Comparison of ENCODE assay signal across 10 cellular contexts in the genomic region with DNA sequence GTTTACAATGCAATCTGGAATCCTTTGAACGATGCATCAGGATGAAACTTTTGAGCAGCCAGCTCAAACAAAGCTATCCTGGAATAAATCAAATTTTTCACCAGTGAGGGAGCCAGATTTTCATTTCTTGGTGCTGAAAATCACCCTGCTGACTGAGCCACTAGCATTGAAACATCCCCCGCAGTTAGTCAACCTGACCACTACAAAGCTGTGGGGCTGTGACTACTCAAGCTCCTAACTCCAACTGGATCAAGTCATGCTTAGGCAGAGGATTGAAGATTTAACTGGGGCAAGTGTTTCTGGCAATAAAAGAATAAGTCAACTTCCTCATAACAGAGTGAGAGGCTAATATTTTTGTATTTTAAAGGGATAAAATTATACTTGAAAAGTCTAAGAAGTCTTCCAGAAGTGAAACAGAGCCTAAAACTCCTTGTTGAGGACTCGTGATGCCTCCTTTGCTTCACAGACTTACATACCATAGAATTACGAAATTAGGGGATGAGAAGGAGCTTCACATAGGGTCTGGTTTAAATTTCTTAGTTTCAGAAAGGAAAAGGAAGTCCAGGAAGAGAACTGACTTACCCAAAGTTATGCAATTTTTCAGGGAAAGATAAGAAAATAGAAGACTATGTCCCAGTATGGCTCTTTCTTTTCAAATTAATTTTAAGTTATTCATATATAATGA.
DNase-seq lines count a peak whose midpoint lies in the region; ATAC-seq and TF ChIP-seq lines count a peak whose summit lies in the region.
"Had no signal": no experiment of that assay in that cellular context is flagged by ENCODE, and none has a peak within 500 bp of the region (broad histone marks: within the 10 kb centered on the region; RNA-seq: fewer than 3 reads in every experiment).

No MANE protein-coding gene starts in this region.

- no peak overlapping the region for H3K4me3 Mint-ChIP-seq in WTC11

- no peak overlapping the region for H3K9ac ChIP-seq in mesendoderm (ENCODE audit: low read length)

- no peak overlapping the region for H2BK120ac ChIP-seq in mesendoderm (ENCODE audit: low read depth, low read length)

- ATAC-seq in WTC11 (peak; percentile 99), HG03175 (IDR thresholded peaks at IDR 0.05; ENCODE audit: unreplicated experiment) (no peak)
- ATAC-seq: psoas muscle had no signal

- no peak overlapping the region for H3K4me2 ChIP-seq in mesendoderm (ENCODE audit: low read length)

- WGBS in mesendoderm (ENCODE audit: extremely low coverage, insufficient coverage, low lambda C conversion rate): no CpG with 5 or more reads among the region's 4 CpGs

- H3K79me1 ChIP-seq in mesendoderm (ENCODE audit: low read length): no peaks in the 10 kb centered on the region

- no peaks in the 10 kb centered on the region for H3K27me3 ChIP-seq in mesendoderm (ENCODE audit: insufficient read depth, low read length, poor library complexity)
- H3K27me3 ChIP-seq in Peyer's patch: no peaks in the 10 kb centered on the region

- H3K27me3 Mint-ChIP-seq in WTC11 (ENCODE audit: low read depth): no peaks in the 10 kb centered on the region

- H3K4ac ChIP-seq in mesendoderm (ENCODE audit: low read depth, low read length): no peak overlapping the region

- 0 out of 2 replicates have a peak, but pooled peaks cover 3% of the 10 kb centered on the region for H3K4me1 Mint-ChIP-seq in WTC11

- TF ChIP-seq CTCF in WTC11 (IDR thresholded peaks at IDR 0.05) (0 out of 2 replicates have a peak, but pooled peaks have one; percentile 14), Peyer's patch (IDR thresholded peaks at IDR 0.05) (no peak)

- H3K4me3 ChIP-seq in mesendoderm (ENCODE audit: low read length) (no peak overlapping the region), Peyer's patch (no peak overlapping the region)
- H3K4me3 ChIP-seq: psoas muscle had no signal

- no peaks in the 10 kb centered on the region for H3K9me3 ChIP-seq in Peyer's patch
- H3K9me3 ChIP-seq: psoas muscle had no signal

- no peak overlapping the region for H4K8ac ChIP-seq in mesendoderm (ENCODE audit: low read depth, low read length)

- POLR2A ChIA-PET in WTC11 (lab: Charles Lee): no interaction called here

- H3K4me1 ChIP-seq in mesendoderm (ENCODE audit: control insufficient read depth, low read depth, low read length) (no peaks in the 10 kb centered on the region), Peyer's patch (no peaks in the 10 kb centered on the region)
- H3K4me1 ChIP-seq: psoas muscle had no signal

- H3K27ac ChIP-seq in mesendoderm (ENCODE audit: low read depth, low read length) (no peak overlapping the region), Peyer's patch (no peak overlapping the region)
- H3K27ac ChIP-seq: psoas muscle had no signal

- no peak overlapping the region for H2BK15ac ChIP-seq in mesendoderm (replicated peaks; ENCODE audit: low read depth)

- no peak overlapping the region for H4K5ac ChIP-seq in mesendoderm (ENCODE audit: low read length)

- DNase-seq in ELF-1 (ENCODE audit: low read depth, low spot score) (peak; percentile 13), HuH-7 (ENCODE audit: low spot score) (peak; percentile 8), WTC11 (ENCODE audit: low spot score) (peak; percentile 23), mesendoderm (peak; percentile 75), Peyer's patch (no peak), NCI-H128 (lab: John Stamatoyannopoulos, UW; ENCODE audit: unreplicated experiment) (no peak), NCI-H1092 treated with DMSO at 0.1 percent for 48 hours (lab: John Stamatoyannopoulos, UW) (no peak)
- DNase-seq: activated effector memory CD4-positive, alpha-beta T cell treated with Interleukin-2 at 50 U/mL for 16 hours; psoas muscle had no signal

- no peak overlapping the region for H3K23ac ChIP-seq in mesendoderm (ENCODE audit: low read length)

- CTCF ChIA-PET in WTC11 (lab: Charles Lee): interaction anchor here (0.8 to 1.9 kb wide), 7 partner anchors 11 to 533 kb away, joined by 3 to 8 read pairs (median 6); a partner anchor contains a TSS

- no peaks in the 10 kb centered on the region for H3K36me3 ChIP-seq in mesendoderm (ENCODE audit: control insufficient read depth, insufficient read depth, low read length)
- no peaks in the 10 kb centered on the region for H3K36me3 ChIP-seq in Peyer's patch

- no peak for TF ChIP-seq POLR2A in Peyer's patch (IDR thresholded peaks at IDR 0.05)

- no peak overlapping the region for H3K56ac ChIP-seq in mesendoderm (ENCODE audit: low read length)

- no peaks in the 10 kb centered on the region for H3K79me2 ChIP-seq in mesendoderm (ENCODE audit: control insufficient read depth, insufficient read depth, low read length)

- no peak overlapping the region for H2AK5ac ChIP-seq in mesendoderm (ENCODE audit: low read length)

- H2BK5ac ChIP-seq in mesendoderm (ENCODE audit: low read length): no peak overlapping the region

- no peak overlapping the region for H3K27ac Mint-ChIP-seq in WTC11

- H3K36me3 Mint-ChIP-seq in WTC11: no peaks in the 10 kb centered on the region

- no peak overlapping the region for H3K18ac ChIP-seq in mesendoderm (ENCODE audit: low read length)

- no peaks in the 10 kb centered on the region for H3K9me3 Mint-ChIP-seq in WTC11

TF ChIP-seq in WTC11, 78 proteins besides CTCF, POLR2A, EP300 and RAD21 (continues in another document):
- TF ChIP-seq ZBTB21 (CRISPR knock-in tag; IDR thresholded peaks at IDR 0.05; ENCODE audit: borderline replicate concordance) (no peak), EMX1 (CRISPR knock-in tag; IDR thresholded peaks at IDR 0.05) (no peak), ZNF671 (CRISPR knock-in tag; IDR thresholded peaks at IDR 0.05) (no peak), SOX15 (CRISPR knock-in tag; IDR thresholded peaks at IDR 0.05) (no peak), ZNF263 (CRISPR knock-in tag; IDR thresholded peaks at IDR 0.05; ENCODE audit: low read depth) (no peak)
- TF ChIP-seq, protein P1, sequence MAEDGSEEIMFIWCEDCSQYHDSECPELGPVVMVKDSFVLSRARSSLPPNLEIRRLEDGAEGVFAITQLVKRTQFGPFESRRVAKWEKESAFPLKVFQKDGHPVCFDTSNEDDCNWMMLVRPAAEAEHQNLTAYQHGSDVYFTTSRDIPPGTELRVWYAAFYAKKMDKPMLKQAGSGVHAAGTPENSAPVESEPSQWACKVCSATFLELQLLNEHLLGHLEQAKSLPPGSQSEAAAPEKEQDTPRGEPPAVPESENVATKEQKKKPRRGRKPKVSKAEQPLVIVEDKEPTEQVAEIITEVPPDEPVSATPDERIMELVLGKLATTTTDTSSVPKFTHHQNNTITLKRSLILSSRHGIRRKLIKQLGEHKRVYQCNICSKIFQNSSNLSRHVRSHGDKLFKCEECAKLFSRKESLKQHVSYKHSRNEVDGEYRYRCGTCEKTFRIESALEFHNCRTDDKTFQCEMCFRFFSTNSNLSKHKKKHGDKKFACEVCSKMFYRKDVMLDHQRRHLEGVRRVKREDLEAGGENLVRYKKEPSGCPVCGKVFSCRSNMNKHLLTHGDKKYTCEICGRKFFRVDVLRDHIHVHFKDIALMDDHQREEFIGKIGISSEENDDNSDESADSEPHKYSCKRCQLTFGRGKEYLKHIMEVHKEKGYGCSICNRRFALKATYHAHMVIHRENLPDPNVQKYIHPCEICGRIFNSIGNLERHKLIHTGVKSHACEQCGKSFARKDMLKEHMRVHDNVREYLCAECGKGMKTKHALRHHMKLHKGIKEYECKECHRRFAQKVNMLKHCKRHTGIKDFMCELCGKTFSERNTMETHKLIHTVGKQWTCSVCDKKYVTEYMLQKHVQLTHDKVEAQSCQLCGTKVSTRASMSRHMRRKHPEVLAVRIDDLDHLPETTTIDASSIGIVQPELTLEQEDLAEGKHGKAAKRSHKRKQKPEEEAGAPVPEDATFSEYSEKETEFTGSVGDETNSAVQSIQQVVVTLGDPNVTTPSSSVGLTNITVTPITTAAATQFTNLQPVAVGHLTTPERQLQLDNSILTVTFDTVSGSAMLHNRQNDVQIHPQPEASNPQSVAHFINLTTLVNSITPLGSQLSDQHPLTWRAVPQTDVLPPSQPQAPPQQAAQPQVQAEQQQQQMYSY (CRISPR knock-in tag; IDR thresholded peaks at IDR 0.05): no peak
- TF ChIP-seq, protein P2, sequence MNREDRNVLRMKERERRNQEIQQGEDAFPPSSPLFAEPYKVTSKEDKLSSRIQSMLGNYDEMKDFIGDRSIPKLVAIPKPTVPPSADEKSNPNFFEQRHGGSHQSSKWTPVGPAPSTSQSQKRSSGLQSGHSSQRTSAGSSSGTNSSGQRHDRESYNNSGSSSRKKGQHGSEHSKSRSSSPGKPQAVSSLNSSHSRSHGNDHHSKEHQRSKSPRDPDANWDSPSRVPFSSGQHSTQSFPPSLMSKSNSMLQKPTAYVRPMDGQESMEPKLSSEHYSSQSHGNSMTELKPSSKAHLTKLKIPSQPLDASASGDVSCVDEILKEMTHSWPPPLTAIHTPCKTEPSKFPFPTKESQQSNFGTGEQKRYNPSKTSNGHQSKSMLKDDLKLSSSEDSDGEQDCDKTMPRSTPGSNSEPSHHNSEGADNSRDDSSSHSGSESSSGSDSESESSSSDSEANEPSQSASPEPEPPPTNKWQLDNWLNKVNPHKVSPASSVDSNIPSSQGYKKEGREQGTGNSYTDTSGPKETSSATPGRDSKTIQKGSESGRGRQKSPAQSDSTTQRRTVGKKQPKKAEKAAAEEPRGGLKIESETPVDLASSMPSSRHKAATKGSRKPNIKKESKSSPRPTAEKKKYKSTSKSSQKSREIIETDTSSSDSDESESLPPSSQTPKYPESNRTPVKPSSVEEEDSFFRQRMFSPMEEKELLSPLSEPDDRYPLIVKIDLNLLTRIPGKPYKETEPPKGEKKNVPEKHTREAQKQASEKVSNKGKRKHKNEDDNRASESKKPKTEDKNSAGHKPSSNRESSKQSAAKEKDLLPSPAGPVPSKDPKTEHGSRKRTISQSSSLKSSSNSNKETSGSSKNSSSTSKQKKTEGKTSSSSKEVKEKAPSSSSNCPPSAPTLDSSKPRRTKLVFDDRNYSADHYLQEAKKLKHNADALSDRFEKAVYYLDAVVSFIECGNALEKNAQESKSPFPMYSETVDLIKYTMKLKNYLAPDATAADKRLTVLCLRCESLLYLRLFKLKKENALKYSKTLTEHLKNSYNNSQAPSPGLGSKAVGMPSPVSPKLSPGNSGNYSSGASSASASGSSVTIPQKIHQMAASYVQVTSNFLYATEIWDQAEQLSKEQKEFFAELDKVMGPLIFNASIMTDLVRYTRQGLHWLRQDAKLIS (CRISPR knock-in tag; IDR thresholded peaks at IDR 0.05; ENCODE audit: borderline replicate concordance): no peak
- TF ChIP-seq, protein P3, sequence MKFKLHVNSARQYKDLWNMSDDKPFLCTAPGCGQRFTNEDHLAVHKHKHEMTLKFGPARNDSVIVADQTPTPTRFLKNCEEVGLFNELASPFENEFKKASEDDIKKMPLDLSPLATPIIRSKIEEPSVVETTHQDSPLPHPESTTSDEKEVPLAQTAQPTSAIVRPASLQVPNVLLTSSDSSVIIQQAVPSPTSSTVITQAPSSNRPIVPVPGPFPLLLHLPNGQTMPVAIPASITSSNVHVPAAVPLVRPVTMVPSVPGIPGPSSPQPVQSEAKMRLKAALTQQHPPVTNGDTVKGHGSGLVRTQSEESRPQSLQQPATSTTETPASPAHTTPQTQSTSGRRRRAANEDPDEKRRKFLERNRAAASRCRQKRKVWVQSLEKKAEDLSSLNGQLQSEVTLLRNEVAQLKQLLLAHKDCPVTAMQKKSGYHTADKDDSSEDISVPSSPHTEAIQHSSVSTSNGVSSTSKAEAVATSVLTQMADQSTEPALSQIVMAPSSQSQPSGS (CRISPR knock-in tag; IDR thresholded peaks at IDR 0.05; ENCODE audit: borderline replicate concordance, low read depth): no peak

Comparison
In these comparisons a context has a peak if more than half of its experiments do, and no peak if none do; other contexts are left out.
1. DNase-seq: peak in ELF-1 (single experiment), HuH-7 (single experiment), WTC11 (single experiment) and mesendoderm (single experiment); none in Peyer's patch (0 of 3), NCI-H128 (single experiment) and NCI-H1092 treated with DMSO at 0.1 percent for 48 hours (single experiment).